Comparison of ENCODE assay signal across 26 cellular contexts in genomic region chr1:30371179-30371788, GRCh38.
DNase-seq lines count a peak whose midpoint lies in the region; ATAC-seq and TF ChIP-seq lines count a peak whose summit lies in the region.
"Had no signal": no experiment of that assay in that cellular context is flagged by ENCODE, and none has a peak within 500 bp of the region (broad histone marks: within the 10 kb centered on the region; RNA-seq: fewer than 3 reads in every experiment).

No MANE protein-coding gene starts in this region.

- H3K9ac ChIP-seq in mesenchymal stem cell (ENCODE audit: low read length) = no peak overlapping the region

- H4K8ac ChIP-seq in mesenchymal stem cell (ENCODE audit: low read length) = no peak overlapping the region

- no peak overlapping the region for H2AFZ ChIP-seq in mesenchymal stem cell (ENCODE audit: low read depth, low read length)
- H2AFZ ChIP-seq: PC-9 had no signal

- no peaks in the 10 kb centered on the region for H3K9me3 Mint-ChIP-seq in activated CD8-positive, alpha-beta T cell treated with anti-CD3 and anti-CD28 coated beads, Interleukin-2, amount 10 ng/mL, durations not matched to agents 7 days and 5 days (ENCODE audit: insufficient read depth)
- H3K9me3 Mint-ChIP-seq in activated CD8-positive, alpha-beta T cell treated with anti-CD3 and anti-CD28 coated beads for 36 hours = no peaks in the 10 kb centered on the region
- H3K9me3 Mint-ChIP-seq: HFFc6 had no signal

- in situ Hi-C loops in transverse colon (cut with MboI; ENCODE audit: low pct_ligation_motif_present in 1 of 4, low pct_unique_long_range_greater_than_20kb in 1 of 4, low sequenced_read_pairs in 3 of 4) = no loop called here

- H3K27ac Mint-ChIP-seq in activated CD8-positive, alpha-beta T cell treated with anti-CD3 and anti-CD28 coated beads, Interleukin-2, amount 10 ng/mL, durations not matched to agents 7 days and 5 days = no peak overlapping the region
- no peak overlapping the region for H3K27ac Mint-ChIP-seq in activated CD8-positive, alpha-beta T cell treated with anti-CD3 and anti-CD28 coated beads for 36 hours
- H3K27ac Mint-ChIP-seq: HFFc6 had no signal

- H2BK15ac ChIP-seq in mesenchymal stem cell (ENCODE audit: low read depth, poor library complexity, severe bottlenecking) = no peak overlapping the region

- H3K4me3 Mint-ChIP-seq in activated CD8-positive, alpha-beta T cell treated with anti-CD3 and anti-CD28 coated beads, Interleukin-2, amount 10 ng/mL, durations not matched to agents 7 days and 5 days = no peak overlapping the region
- H3K4me3 Mint-ChIP-seq in activated CD8-positive, alpha-beta T cell treated with anti-CD3 and anti-CD28 coated beads for 36 hours = no peak overlapping the region
- H3K4me3 Mint-ChIP-seq: HFFc6 had no signal

- CTCF ChIA-PET in activated CD8-positive, alpha-beta T cell treated with anti-CD3 and anti-CD28 coated beads, Interleukin-2, amount 10 ng/mL, durations not matched to agents 7 days and 5 days (lab: Charles Lee) = no interaction called here
- CTCF ChIA-PET in activated CD8-positive, alpha-beta T cell treated with anti-CD3 and anti-CD28 coated beads for 36 hours (lab: Charles Lee) = interaction anchor here (3.4 kb wide), 1 partner anchor 9 kb away, joined by 26 read pairs; no protein-coding TSS in a partner anchor

- no peak overlapping the region for H3K4me2 ChIP-seq in mesenchymal stem cell (ENCODE audit: low read length, poor library complexity, severe bottlenecking)
- H3K4me2 ChIP-seq: PC-9 had no signal

- H3K36me3 ChIP-seq in lung (ENCODE audit: control insufficient read depth in 2 of 2, insufficient read depth in 2 of 2, low read length in 2 of 2) (no peaks in the 10 kb centered on the region), vagina (no peaks in the 10 kb centered on the region), uterus (no peaks in the 10 kb centered on the region), transverse colon (no peaks in the 10 kb centered on the region), mesenchymal stem cell (ENCODE audit: control insufficient read depth in 1 of 2, insufficient read depth in 2 of 2, low read depth in 1 of 2, low read length in 2 of 2) (no peaks in the 10 kb centered on the region)
- H3K36me3 ChIP-seq: BE2C, HAP-1 had no signal

- H4K91ac ChIP-seq in mesenchymal stem cell (ENCODE audit: low read length) = no peak overlapping the region

- H2AK5ac ChIP-seq in mesenchymal stem cell (ENCODE audit: low read length, severe bottlenecking) = no peak overlapping the region

- no peak overlapping the region for H3K4ac ChIP-seq in mesenchymal stem cell (ENCODE audit: low read depth in 1 of 2, low read length in 2 of 2)

- ATAC-seq in activated CD8-positive, alpha-beta T cell treated with anti-CD3 and anti-CD28 coated beads, Interleukin-2, amount 10 ng/mL, durations not matched to agents 7 days and 5 days = no peak
- ATAC-seq in activated CD8-positive, alpha-beta T cell treated with anti-CD3 and anti-CD28 coated beads for 36 hours = no peak
- ATAC-seq in lung (ENCODE audit: insufficient read depth, low FRiP score) = no peak
- ATAC-seq: HepG2 had no signal

- peak; percentile 8 for DNase-seq in activated CD8-positive, alpha-beta T cell treated with anti-CD3 and anti-CD28 coated beads, Interleukin-2, amount 10 ng/mL, durations not matched to agents 7 days and 5 days
- DNase-seq in activated CD8-positive, alpha-beta T cell treated with anti-CD3 and anti-CD28 coated beads for 36 hours = no peak
- DNase-seq in coronary artery (ENCODE audit: low spot score) (peak; percentile 35), lung (ENCODE audit: low spot score) (peak; percentile 11), vagina (ENCODE audit: extremely low spot score in 2 of 2) (peak; percentile 56 to 87), uterus (no peak), transverse colon (no peak), mesenchymal stem cell (no peak)
- DNase-seq: 8988T, ACHN, BE2C, Calu3, DMS153, DND-41, HFFc6, Kasumi-1, NCI-H1105, NCI-H1436 treated with DMSO at 0.1 percent for 48 hours, NCI-H187 treated with DMSO at 0.1 percent for 48 hours, NCI-H2107, NCI-H446, NCI-H526, PC-9, SHP77 had no signal

- TF ChIP-seq CTCF in activated CD8-positive, alpha-beta T cell treated with anti-CD3 and anti-CD28 coated beads for 36 hours (IDR thresholded peaks at IDR 0.05) = no peak
- TF ChIP-seq CTCF in coronary artery (IDR thresholded peaks at IDR 0.05) (no peak), lung (IDR thresholded peaks at IDR 0.05; ENCODE audit: control extremely low read depth, extremely low read depth) (no peak), vagina (IDR thresholded peaks at IDR 0.05) (no peak), uterus (IDR thresholded peaks at IDR 0.05) (no peak), transverse colon (IDR thresholded peaks at IDR 0.05) (no peak)

- WGBS in lung, 2 donors = 80 to 89% methylated on average over 9 of the region's 9 CpGs
- 60 to 81% methylated on average over 1 to 9 of the region's 9 CpGs for WGBS in transverse colon (ENCODE audit: low coverage in 1 of 2), 2 donors
- 83% methylated on average over 9 of the region's 9 CpGs for WGBS in mesenchymal stem cell

- peaks cover 2% of the 10 kb centered on the region for H3K27me3 Mint-ChIP-seq in activated CD8-positive, alpha-beta T cell treated with anti-CD3 and anti-CD28 coated beads, Interleukin-2, amount 10 ng/mL, durations not matched to agents 7 days and 5 days (ENCODE audit: low read depth)
- H3K27me3 Mint-ChIP-seq in activated CD8-positive, alpha-beta T cell treated with anti-CD3 and anti-CD28 coated beads for 36 hours = peaks cover 6% of the 10 kb centered on the region

- intact Hi-C loops in activated CD8-positive, alpha-beta T cell treated with anti-CD3 and anti-CD28 coated beads for 36 hours (cut with micrococcal nuclease) = no loop called here
- intact Hi-C loops in vagina (cut with DNase I) = no loop called here
- intact Hi-C loops in uterus (cut with DNase I; ENCODE audit: low total_unique reads) = loop anchor here (10.0 kb wide), 1 partner anchor 1126 kb away; no protein-coding TSS in a partner anchor
- intact Hi-C loops in transverse colon (cut with DNase I; ENCODE audit: low total_unique reads) = no loop called here

- H3K18ac ChIP-seq in mesenchymal stem cell (ENCODE audit: low read depth in 1 of 2, low read length in 2 of 2) = no peak overlapping the region

- no peak overlapping the region for H2BK12ac ChIP-seq in mesenchymal stem cell (ENCODE audit: low read length in 2 of 2)

- H3K23ac ChIP-seq in mesenchymal stem cell (ENCODE audit: low read length in 2 of 2) = no peak overlapping the region

- H3K4me3 ChIP-seq in coronary artery = no peak overlapping the region
- H3K4me3 ChIP-seq in lung = no peak overlapping the region
- no peak overlapping the region for H3K4me3 ChIP-seq in vagina
- H3K4me3 ChIP-seq in uterus = no peak overlapping the region
- no peak overlapping the region for H3K4me3 ChIP-seq in transverse colon
- no peak overlapping the region for H3K4me3 ChIP-seq in mesenchymal stem cell (ENCODE audit: insufficient read depth in 1 of 2, low read depth in 1 of 2, low read length in 2 of 2)
- H3K4me3 ChIP-seq: HAP-1, PC-9 had no signal

- peaks cover 0 to 1% of the 10 kb centered on the region in 2 donors for H3K9me3 ChIP-seq in lung (ENCODE audit: control insufficient read depth in 2 of 2, insufficient read depth in 1 of 2, low read length in 1 of 2)
- H3K9me3 ChIP-seq in vagina = no peaks in the 10 kb centered on the region
- no peaks in the 10 kb centered on the region for H3K9me3 ChIP-seq in uterus
- no peaks in the 10 kb centered on the region for H3K9me3 ChIP-seq in transverse colon
- H3K9me3 ChIP-seq in mesenchymal stem cell (ENCODE audit: control insufficient read depth, low read length) = no peaks in the 10 kb centered on the region
- H3K9me3 ChIP-seq: BE2C, HAP-1 had no signal

- no peak for TF ChIP-seq EP300 in transverse colon (IDR thresholded peaks at IDR 0.05; ENCODE audit: low read depth)

- H3K27ac ChIP-seq in coronary artery (no peak overlapping the region), lung (ENCODE audit: low read depth in 1 of 2, low read length in 1 of 2) (no peak overlapping the region), vagina (no peak overlapping the region), uterus (no peak overlapping the region), transverse colon (no peak overlapping the region), mesenchymal stem cell (ENCODE audit: low read length, poor library complexity, severe bottlenecking) (no peak overlapping the region)
- H3K27ac ChIP-seq: PC-9 had no signal

- no peaks in the 10 kb centered on the region for H3K4me1 ChIP-seq in lung (ENCODE audit: control insufficient read depth in 2 of 2, insufficient read depth in 2 of 2, low read length in 2 of 2)
- no peaks in the 10 kb centered on the region for H3K4me1 ChIP-seq in vagina
- no peaks in the 10 kb centered on the region for H3K4me1 ChIP-seq in uterus
- no peaks in the 10 kb centered on the region for H3K4me1 ChIP-seq in transverse colon
- no peaks in the 10 kb centered on the region for H3K4me1 ChIP-seq in mesenchymal stem cell (ENCODE audit: control insufficient read depth, insufficient read depth, low read depth, low read length)
- H3K4me1 ChIP-seq: BE2C, HAP-1 had no signal

- H3K79me1 ChIP-seq in mesenchymal stem cell (replicated peaks; ENCODE audit: low read length, poor library complexity, severe bottlenecking) = no peaks in the 10 kb centered on the region

- no peaks in the 10 kb centered on the region for H3K36me3 Mint-ChIP-seq in activated CD8-positive, alpha-beta T cell treated with anti-CD3 and anti-CD28 coated beads, Interleukin-2, amount 10 ng/mL, durations not matched to agents 7 days and 5 days (ENCODE audit: low read depth)
- no peaks in the 10 kb centered on the region for H3K36me3 Mint-ChIP-seq in activated CD8-positive, alpha-beta T cell treated with anti-CD3 and anti-CD28 coated beads for 36 hours (ENCODE audit: low read depth)

- H3K27me3 ChIP-seq in lung (ENCODE audit: control insufficient read depth, insufficient read depth) = no peaks in the 10 kb centered on the region
- H3K27me3 ChIP-seq in vagina = no peaks in the 10 kb centered on the region
- H3K27me3 ChIP-seq in uterus = no peaks in the 10 kb centered on the region
- H3K27me3 ChIP-seq in transverse colon = peaks cover 6% of the 10 kb centered on the region
- peaks cover 12 to 58% of the 10 kb centered on the region in 2 experiments for H3K27me3 ChIP-seq in mesenchymal stem cell (ENCODE audit: control insufficient read depth in 1 of 2, insufficient read depth in 1 of 2, low read length in 2 of 2)
- H3K27me3 ChIP-seq: BE2C had no signal

- no peak overlapping the region for H3K14ac ChIP-seq in mesenchymal stem cell (ENCODE audit: low read length in 2 of 2)

- TF ChIP-seq POLR2A in vagina (IDR thresholded peaks at IDR 0.05) (no peak), uterus (IDR thresholded peaks at IDR 0.05) (no peak), transverse colon (IDR thresholded peaks at IDR 0.05) (no peak)

- no peak overlapping the region for H2BK5ac ChIP-seq in mesenchymal stem cell (ENCODE audit: low read depth, low read length, poor library complexity, severe bottlenecking)

- no peak overlapping the region for H2BK120ac ChIP-seq in mesenchymal stem cell (ENCODE audit: low read depth, low read length)

- no peaks in the 10 kb centered on the region for H3K4me1 Mint-ChIP-seq in activated CD8-positive, alpha-beta T cell treated with anti-CD3 and anti-CD28 coated beads, Interleukin-2, amount 10 ng/mL, durations not matched to agents 7 days and 5 days (ENCODE audit: low read depth)
- H3K4me1 Mint-ChIP-seq in activated CD8-positive, alpha-beta T cell treated with anti-CD3 and anti-CD28 coated beads for 36 hours (ENCODE audit: low read depth) = no peaks in the 10 kb centered on the region

- POLR2A ChIA-PET in activated CD8-positive, alpha-beta T cell treated with anti-CD3 and anti-CD28 coated beads, Interleukin-2, amount 10 ng/mL, durations not matched to agents 7 days and 5 days (lab: Charles Lee) = no interaction called here
- POLR2A ChIA-PET in activated CD8-positive, alpha-beta T cell treated with anti-CD3 and anti-CD28 coated beads for 36 hours (lab: Charles Lee) = no interaction called here

Comparison
In these comparisons a context has a peak if more than half of its experiments do, and no peak if none do; other contexts are left out.
1. DNase-seq: peak in activated CD8-positive, alpha-beta T cell treated with anti-CD3 and anti-CD28 coated beads, Interleukin-2, amount 10 ng/mL, durations not matched to agents 7 days and 5 days (single experiment), coronary artery (single experiment), lung (single experiment) and vagina (2 of 2); none in activated CD8-positive, alpha-beta T cell treated with anti-CD3 and anti-CD28 coated beads for 36 hours (single experiment), uterus (0 of 2), transverse colon (single experiment) and mesenchymal stem cell (single experiment).